ENCODE assay signal across 8 cellular contexts in the genomic region with DNA sequence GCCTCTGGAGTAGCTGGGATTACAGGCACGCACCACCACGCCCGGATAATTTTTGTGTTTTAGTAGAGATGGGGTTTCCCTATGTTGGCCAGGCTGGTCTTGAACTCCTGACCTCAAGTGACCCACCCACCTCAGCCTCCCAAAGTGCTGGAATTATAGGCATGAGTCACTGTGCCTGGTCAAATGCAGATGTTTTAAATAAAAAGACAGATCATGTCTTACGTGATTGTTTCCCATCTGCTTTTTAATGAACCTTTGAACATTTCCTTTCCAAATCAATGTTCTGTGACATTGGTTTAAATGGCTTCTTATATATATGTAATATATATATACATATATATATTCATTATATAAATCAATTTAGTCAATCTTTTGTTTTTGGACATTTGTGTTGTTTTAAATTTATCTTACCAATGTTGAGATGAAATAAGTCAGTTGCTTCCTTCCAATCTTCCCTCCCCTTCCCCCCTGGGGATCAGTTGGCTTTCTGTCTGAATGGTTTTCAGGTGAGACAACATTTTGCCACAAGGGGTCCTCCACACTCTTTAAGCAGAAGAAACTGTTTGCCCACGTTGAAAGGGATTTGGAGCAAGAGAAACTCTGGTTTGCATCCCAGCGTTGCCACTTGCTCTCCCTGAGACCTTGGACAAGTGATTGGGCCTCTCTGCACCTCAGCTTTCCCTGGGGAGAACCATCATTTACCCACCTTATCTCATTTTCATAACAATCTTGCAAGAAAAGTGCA. TPM values are rescaled to one million over a fixed set of nuclear protein-coding genes. Genes with fewer than 3 reads are reported as not detected.
DNase-seq lines count a peak whose midpoint lies in the region; ATAC-seq and TF ChIP-seq lines count a peak whose summit lies in the region.

No MANE protein-coding gene starts in this region.

- H3K9me3 ChIP-seq in OCI-LY3 (ENCODE audit: insufficient read depth, low read length) (no peaks in the 10 kb centered on the region), hepatocyte (ENCODE audit: low read depth) (no peaks in the 10 kb centered on the region), tibial artery (no peaks in the 10 kb centered on the region)

- peaks cover 7% of the 10 kb centered on the region; the same call in 1 of the 2 replicates for H3K27me3 ChIP-seq in OCI-LY3 (ENCODE audit: low read depth, low read length)
- peaks cover 20% of the 10 kb centered on the region for H3K27me3 ChIP-seq in hepatocyte
- peaks cover 0 to 5% of the 10 kb centered on the region in 2 donors for H3K27me3 ChIP-seq in tibial artery

- ATAC-seq in HG02884 (IDR thresholded peaks at IDR 0.05; ENCODE audit: unreplicated experiment) = no peak
- ATAC-seq in activated CD4-positive, alpha-beta T cell treated with anti-CD3 and anti-CD28 coated beads for 36 hours = no peak

- H3K27ac ChIP-seq in OCI-LY3 (ENCODE audit: low read length) (no peak overlapping the region), hepatocyte (no peak overlapping the region), tibial artery (no peak overlapping the region)

- H3K79me2 ChIP-seq in OCI-LY3 (ENCODE audit: low read length) (no peaks in the 10 kb centered on the region), hepatocyte (no peaks in the 10 kb centered on the region)

- H3K4me1 ChIP-seq in OCI-LY3 (ENCODE audit: low read length) = no peaks in the 10 kb centered on the region
- no peaks in the 10 kb centered on the region for H3K4me1 ChIP-seq in hepatocyte (ENCODE audit: insufficient read depth)
- no peaks in the 10 kb centered on the region for H3K4me1 ChIP-seq in tibial artery

- H4K20me1 ChIP-seq in OCI-LY3 (ENCODE audit: insufficient read depth, low read length) = no peaks in the 10 kb centered on the region
- H4K20me1 ChIP-seq in hepatocyte (ENCODE audit: insufficient read depth, poor library complexity, severe bottlenecking) = no peaks in the 10 kb centered on the region

- no peaks in the 10 kb centered on the region for H3K36me3 ChIP-seq in OCI-LY3 (replicated peaks; ENCODE audit: low read depth, low read length)
- H3K36me3 ChIP-seq in hepatocyte (replicated peaks; ENCODE audit: insufficient read depth, low read depth) = no peaks in the 10 kb centered on the region
- H3K36me3 ChIP-seq in tibial artery = no peaks in the 10 kb centered on the region

- WGBS in hepatocyte (ENCODE audit: low lambda C conversion rate, missing lambda C conversion rate) = 24% methylated on average over 6 of the region's 6 CpGs

- CTCF ChIA-PET in HEK293T (lab: Yijun Ruan, JAX) = no interaction called here
- CTCF ChIA-PET in activated CD4-positive, alpha-beta T cell treated with anti-CD3 and anti-CD28 coated beads for 36 hours (lab: Charles Lee) = no interaction called here

- peaks cover 26% of the 10 kb centered on the region for H3K27me3 Mint-ChIP-seq in activated CD4-positive, alpha-beta T cell treated with anti-CD3 and anti-CD28 coated beads for 36 hours

- H3K4me3 ChIP-seq in OCI-LY3 (ENCODE audit: low read length) (no peak overlapping the region), hepatocyte (no peak overlapping the region), tibial artery (no peak overlapping the region)

- H3K9me3 Mint-ChIP-seq in activated CD4-positive, alpha-beta T cell treated with anti-CD3 and anti-CD28 coated beads for 36 hours (ENCODE audit: low read depth) = no peaks in the 10 kb centered on the region

- POLR2A ChIA-PET in HEK293T (lab: Yijun Ruan, JAX) = no interaction called here
- POLR2A ChIA-PET in activated CD4-positive, alpha-beta T cell treated with anti-CD3 and anti-CD28 coated beads for 36 hours (lab: Charles Lee) = no interaction called here

- no peak overlapping the region for H3K9ac ChIP-seq in OCI-LY3 (ENCODE audit: low read length)

- H3K4me1 Mint-ChIP-seq in activated CD4-positive, alpha-beta T cell treated with anti-CD3 and anti-CD28 coated beads for 36 hours = no peaks in the 10 kb centered on the region

- H2AFZ ChIP-seq in OCI-LY3 (ENCODE audit: low read depth, low read length) (no peak overlapping the region), hepatocyte (no peak overlapping the region)

- no peak overlapping the region for H3K27ac Mint-ChIP-seq in activated CD4-positive, alpha-beta T cell treated with anti-CD3 and anti-CD28 coated beads for 36 hours

- no peak overlapping the region for H3K4me3 Mint-ChIP-seq in activated CD4-positive, alpha-beta T cell treated with anti-CD3 and anti-CD28 coated beads for 36 hours

- TF ChIP-seq CTCF in OCI-LY3 (IDR thresholded peaks at IDR 0.05; ENCODE audit: low read depth, low read length) (peak; percentile 30), hepatocyte (IDR thresholded peaks at IDR 0.05; ENCODE audit: poor library complexity) (peak; percentile 67), tibial artery (IDR thresholded peaks at IDR 0.05) (no peak)

- no peaks in the 10 kb centered on the region for H3K9me2 ChIP-seq in hepatocyte (replicated peaks; ENCODE audit: insufficient read depth)

- DNase-seq in COLO668 (lab: John Stamatoyannopoulos, UW; ENCODE audit: unreplicated experiment) (peak; percentile 33), HEK293T (ENCODE audit: extremely low spot score) (peak; percentile 26), hepatocyte (ENCODE audit: low spot score) (peak; percentile 74), tibial artery (no peak), Kasumi-1 (lab: John Stamatoyannopoulos, UW) (no peak)
- no peak for DNase-seq in activated CD4-positive, alpha-beta T cell treated with anti-CD3 and anti-CD28 coated beads for 36 hours

- no peaks in the 10 kb centered on the region for H3K36me3 Mint-ChIP-seq in activated CD4-positive, alpha-beta T cell treated with anti-CD3 and anti-CD28 coated beads for 36 hours (ENCODE audit: low read depth)

- intact Hi-C loops in tibial artery (cut with DNase I; ENCODE audit: low total_unique reads) = no loop called here
- intact Hi-C loops in activated CD4-positive, alpha-beta T cell treated with anti-CD3 and anti-CD28 coated beads for 36 hours (cut with DNase I, micrococcal nuclease) = loop anchor here in 1 of 2 experiments (1.0 kb wide), 1 partner anchor 495 kb away; no protein-coding TSS in a partner anchor

- H3K4me2 ChIP-seq in OCI-LY3 (ENCODE audit: low read length) = no peak overlapping the region
- no peak overlapping the region for H3K4me2 ChIP-seq in hepatocyte

TF ChIP-seq in HEK293T, 16 proteins besides CTCF, POLR2A, EP300 and RAD21:
- no peak for TF ChIP-seq BHLHE40 (IDR thresholded peaks at IDR 0.05; ENCODE audit: borderline replicate concordance)
- no peak for TF ChIP-seq TARDBP (IDR thresholded peaks at IDR 0.05)
- no peak for TF ChIP-seq NFRKB (IDR thresholded peaks at IDR 0.05)
- TF ChIP-seq SUZ12 (IDR thresholded peaks at IDR 0.05) = no peak
- no peak for TF ChIP-seq FOXK2 (IDR thresholded peaks at IDR 0.05)
- TF ChIP-seq SP1 (IDR thresholded peaks at IDR 0.05) = no peak
- TF ChIP-seq FOXM1 (IDR thresholded peaks at IDR 0.05; ENCODE audit: borderline replicate concordance) = no peak
- no peak for TF ChIP-seq ARNT (IDR thresholded peaks at IDR 0.05)
- TF ChIP-seq LEF1 (IDR thresholded peaks at IDR 0.05; ENCODE audit: borderline replicate concordance) = no peak

RNA-seq across cellular contexts. Expression of a gene that starts 47.6 kb away (rescaled TPM):
- total RNA-seq in hepatocyte = 16.5 and 16.8 TPM in 2 replicates
- polyA plus RNA-seq in hepatocyte = 14.5 and 18.2 TPM in 2 replicates
- 10 to 100 TPM; 79.6 to 93.5 TPM for total RNA-seq in activated CD4-positive, alpha-beta T cell treated with anti-CD3 and anti-CD28 coated beads for 36 hours

Comparison
In these comparisons a context has a peak if more than half of its experiments do, and no peak if none do; other contexts are left out.
1. DNase-seq: peak in COLO668 (single experiment), HEK293T (single experiment) and hepatocyte (single experiment); none in tibial artery (0 of 2), Kasumi-1 (0 of 2) and activated CD4-positive, alpha-beta T cell treated with anti-CD3 and anti-CD28 coated beads for 36 hours (single experiment).
2. CTCF ChIP-seq: peak in OCI-LY3 (single experiment) and hepatocyte (single experiment); none in tibial artery (0 of 2).